Comparison of ENCODE assay signal across 14 cellular contexts in genomic region chr4:102575369-102576129, GRCh38.
DNase-seq lines count a peak whose midpoint lies in the region; ATAC-seq, FAIRE-seq and TF ChIP-seq lines count a peak whose summit lies in the region.
"Had no signal": no experiment of that assay in that cellular context is flagged by ENCODE, and none has a peak within 500 bp of the region (broad histone marks: within the 10 kb centered on the region; RNA-seq: fewer than 3 reads in every experiment).

No MANE protein-coding gene starts in this region.

- no peak overlapping the region; a peak in 1 of 6 replicates for H3K27ac ChIP-seq in A549
- H3K27ac ChIP-seq in colonic mucosa: no peak overlapping the region
- H3K27ac ChIP-seq: suprapubic skin had no signal

- DNase-seq in A549 (ENCODE audit: low read depth in 1 of 2, low spot score in 1 of 2) (no peak), Calu3 (peak; percentile 2), left colon (no peak), colonic mucosa (no peak), HCEC 1CT (no peak), NCI-H1048 (lab: John Stamatoyannopoulos, UW) (no peak)
- no peak for DNase-seq in activated naive CD8-positive, alpha-beta T cell treated with anti-CD3 and anti-CD28 coated beads for 36 hours
- DNase-seq: activated CD4-positive, CD25-positive, alpha-beta regulatory T cell treated with anti-CD3 and anti-CD28 coated beads, Interleukin-2, amount 50 U/mL, for 72 hours; effector CD4-positive, alpha-beta T cell; NCI-H1930; SK-N-SH; small intestine had no signal

- no peaks in the 10 kb centered on the region for H3K9me3 ChIP-seq in A549
- no peaks in the 10 kb centered on the region for H3K9me3 ChIP-seq in colonic mucosa
- H3K9me3 ChIP-seq: SK-N-SH, suprapubic skin had no signal

- H3K4me1 ChIP-seq in A549 (peaks cover 18% of the 10 kb centered on the region), colonic mucosa (no peaks in the 10 kb centered on the region)

- 44% methylated on average over 6 of the region's 6 CpGs for WGBS in A549 (ENCODE audit: missing lambda C conversion rate)

- TF ChIP-seq CTCF in A549 (IDR thresholded peaks at IDR 0.05): no peak
- no peak for TF ChIP-seq CTCF in Calu3 (IDR thresholded peaks at IDR 0.05; ENCODE audit: unreplicated experiment)
- no peak for TF ChIP-seq CTCF in colonic mucosa (IDR thresholded peaks at IDR 0.05)

- H3K4me3 ChIP-seq in A549 (no peak overlapping the region), colonic mucosa (no peak overlapping the region)
- H3K4me3 ChIP-seq: suprapubic skin had no signal

- no peak for TF ChIP-seq POLR2A in A549 (IDR thresholded peaks at IDR 0.05; ENCODE audit: low read length)

- no peaks in the 10 kb centered on the region for H3K27me3 ChIP-seq in colonic mucosa
- H3K27me3 ChIP-seq: suprapubic skin had no signal

- CTCF ChIA-PET in A549 (lab: Yijun Ruan, JAX) (interaction anchor here (0.7 kb wide), 1 partner anchor 138 kb away, joined by 3 read pairs; no protein-coding TSS in a partner anchor), Calu3 (lab: Charles Lee) (no interaction called here)

- H3K9me3 Mint-ChIP-seq in Calu3 (ENCODE audit: low read depth, unreplicated experiment): no peaks in the 10 kb centered on the region
- H3K9me3 Mint-ChIP-seq in activated naive CD8-positive, alpha-beta T cell treated with anti-CD3 and anti-CD28 coated beads for 36 hours: peaks cover 1% of the 10 kb centered on the region

- no peak for FAIRE-seq in A549 (lab: Jason Lieb, UNC)
- FAIRE-seq: small intestine had no signal

- H3K4me3 Mint-ChIP-seq in Calu3 (ENCODE audit: low read depth, unreplicated experiment): peak overlapping the region; percentile 26
- H3K4me3 Mint-ChIP-seq in activated naive CD8-positive, alpha-beta T cell treated with anti-CD3 and anti-CD28 coated beads for 36 hours: no peak overlapping the region

- intact Hi-C loops in Calu3 (cut with micrococcal nuclease; ENCODE audit: unreplicated experiment): no loop called here
- intact Hi-C loops in left colon (cut with DNase I, micrococcal nuclease): no loop called here
- intact Hi-C loops in colonic mucosa (cut with DNase I): no loop called here

- peaks cover 7% of the 10 kb centered on the region for H3K36me3 Mint-ChIP-seq in Calu3 (ENCODE audit: insufficient read depth, unreplicated experiment)
- H3K36me3 Mint-ChIP-seq in activated naive CD8-positive, alpha-beta T cell treated with anti-CD3 and anti-CD28 coated beads for 36 hours: peaks cover 79% of the 10 kb centered on the region

- peaks cover 4% of the 10 kb centered on the region for H3K36me3 ChIP-seq in colonic mucosa

- H3K4me2 ChIP-seq in A549: peak overlapping the region; percentile 45
- H3K4me2 ChIP-seq: SK-N-SH had no signal

- no peak overlapping the region for H3K9ac ChIP-seq in colonic mucosa (ENCODE audit: low read depth in 2 of 2, low read length in 2 of 2)
- H3K9ac ChIP-seq: SK-N-SH had no signal

- no peak for TF ChIP-seq RAD21 in A549 (conservative IDR thresholded peaks at IDR 0.05 in 1 of 2, IDR thresholded peaks at IDR 0.05 in 1 of 2)

- H3K4me1 Mint-ChIP-seq in Calu3 (ENCODE audit: low read depth, unreplicated experiment): peaks cover 23% of the 10 kb centered on the region
- H3K4me1 Mint-ChIP-seq in activated naive CD8-positive, alpha-beta T cell treated with anti-CD3 and anti-CD28 coated beads for 36 hours: peaks cover 79% of the 10 kb centered on the region

- no TSS peak for BruUV-seq in Calu3 (replicated peaks; lab: Mats Ljungman, UMichigan)

- no peaks in the 10 kb centered on the region for H3K27me3 Mint-ChIP-seq in Calu3 (ENCODE audit: unreplicated experiment)
- H3K27me3 Mint-ChIP-seq in activated naive CD8-positive, alpha-beta T cell treated with anti-CD3 and anti-CD28 coated beads for 36 hours: no peaks in the 10 kb centered on the region

- H3K27ac Mint-ChIP-seq in Calu3 (ENCODE audit: unreplicated experiment): peak overlapping the region; percentile 77
- H3K27ac Mint-ChIP-seq in activated naive CD8-positive, alpha-beta T cell treated with anti-CD3 and anti-CD28 coated beads for 36 hours: peak overlapping the region; percentile 35

- no peak for TF ChIP-seq EP300 in A549 (IDR thresholded peaks at IDR 0.05)

- POLR2A ChIA-PET in A549 (lab: Yijun Ruan, JAX): no interaction called here

- ATAC-seq in A549: no peak; a peak in 2 of 6 replicates
- ATAC-seq in left colon: peak; percentile 58
- no peak for ATAC-seq in GM21528 (IDR thresholded peaks at IDR 0.05; ENCODE audit: low FRiP score, unreplicated experiment)

TF ChIP-seq in A549, 52 proteins besides CTCF, POLR2A, EP300 and RAD21:
- TF ChIP-seq GATA3 (IDR thresholded peaks at IDR 0.05; ENCODE audit: borderline replicate concordance) (peak; percentile 66), EHMT2 (IDR thresholded peaks at IDR 0.05; ENCODE audit: low read depth) (no peak)
